ENCODE assay signal across 10 cellular contexts in genomic region chr3:31106204-31106603, GRCh38.
A peak's percentile ranks its signal among the peaks of the same experiment; 100 is the strongest.
DNase-seq lines count a peak whose midpoint lies in the region; ATAC-seq, FAIRE-seq and TF ChIP-seq lines count a peak whose summit lies in the region.
"Had no signal": no experiment of that assay in that cellular context is flagged by ENCODE, and none has a peak within 500 bp of the region (broad histone marks: within the 10 kb centered on the region; RNA-seq: fewer than 3 reads in every experiment).

No MANE protein-coding gene starts in this region.

- FAIRE-seq in bronchial epithelial cell (lab: Jason Lieb, UNC) = peak; percentile 97

- DNase-seq in GM03348 (ENCODE audit: low spot score) = peak; percentile 60
- DNase-seq in NB4 (ENCODE audit: low read depth) = peak; percentile 18
- DNase-seq in bronchial epithelial cell (ENCODE audit: low read depth) = peak; percentile 97
- peak; percentile 11 for DNase-seq in pons (ENCODE audit: low spot score)
- DNase-seq in COLO668 (lab: John Stamatoyannopoulos, UW; ENCODE audit: unreplicated experiment) = no peak
- DNase-seq in ecto neural progenitor cell (ENCODE audit: low spot score) = no peak
- DNase-seq: H9, NCI-H1436 had no signal

- ATAC-seq in HG02840 (IDR thresholded peaks at IDR 0.05; ENCODE audit: low FRiP score, unreplicated experiment) = no peak
- ATAC-seq in HG03439 (IDR thresholded peaks at IDR 0.05; ENCODE audit: unreplicated experiment) = no peak

- no peak overlapping the region for H3K4me3 ChIP-seq in NB4 (ENCODE audit: low read depth, low read length)
- H3K4me3 ChIP-seq in bronchial epithelial cell (ENCODE audit: low read depth, low read length) = no peak overlapping the region

- H3K36me3 ChIP-seq in bronchial epithelial cell (ENCODE audit: control insufficient read depth, insufficient read depth, low read length) = no peaks in the 10 kb centered on the region

- no peak for TF ChIP-seq POLR2A in NB4 (IDR thresholded peaks at IDR 0.05; ENCODE audit: extremely low read depth, insufficient read length)

- H3K27me3 ChIP-seq in bronchial epithelial cell (ENCODE audit: control insufficient read depth, insufficient read depth, low read length) = no peaks in the 10 kb centered on the region

- no peak for TF ChIP-seq CTCF in NB4 (IDR thresholded peaks at IDR 0.05; ENCODE audit: low read depth, low read length)
- TF ChIP-seq CTCF in bronchial epithelial cell (IDR thresholded peaks at IDR 0.05; ENCODE audit: insufficient read depth, low read length, severe bottlenecking) = peak; percentile 5

Comparison
In these comparisons a context has a peak if more than half of its experiments do, and no peak if none do; other contexts are left out.
1. DNase-seq: peak in GM03348 (single experiment), NB4 (single experiment), bronchial epithelial cell (single experiment) and pons (single experiment); none in COLO668 (single experiment) and ecto neural progenitor cell (single experiment).